Comparison of ENCODE assay signal across 1 cellular context in the genomic region with DNA sequence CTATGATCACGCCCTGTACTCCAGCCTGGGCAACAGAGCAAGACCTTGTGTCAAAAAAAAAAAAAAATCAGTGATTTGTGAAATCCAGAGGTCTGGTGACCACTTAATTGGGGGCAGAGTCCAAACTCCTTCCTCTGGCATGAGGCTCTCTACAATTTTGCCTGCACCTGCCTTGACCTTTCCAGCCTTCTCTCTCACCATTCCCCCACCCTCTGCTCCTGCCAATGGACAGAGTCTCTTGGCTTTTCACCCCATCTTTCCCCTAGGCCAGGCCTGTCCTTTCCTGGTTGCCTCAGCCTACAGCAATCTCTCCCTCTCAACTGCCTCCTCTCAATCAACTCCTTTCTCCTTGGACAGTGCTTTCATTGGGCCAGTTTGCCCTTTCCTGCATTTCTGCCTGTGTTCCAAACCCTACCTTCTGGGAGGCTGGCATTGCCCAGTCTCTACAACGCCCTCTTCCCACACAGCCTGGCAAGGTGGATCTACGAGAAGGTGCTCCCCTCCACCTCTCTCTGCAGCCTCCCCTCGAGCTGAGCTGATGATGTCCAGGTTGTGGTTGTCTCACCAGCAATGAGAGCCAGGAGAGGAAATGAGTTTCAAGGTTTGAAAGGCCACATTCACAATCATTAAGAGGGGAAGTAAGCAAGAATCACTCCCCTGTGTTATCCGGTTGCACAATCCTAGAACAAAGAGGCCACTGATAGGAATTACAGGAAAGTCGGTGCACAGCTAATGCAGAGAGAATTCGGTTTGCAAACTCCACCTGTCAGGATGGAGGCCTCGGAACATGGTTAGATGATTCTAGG.
TF ChIP-seq lines count a peak whose summit lies in the region.

No MANE protein-coding gene starts in this region.

TF ChIP-seq in HepG2, 621 proteins besides CTCF, POLR2A, EP300 and RAD21 (continued from another document and continues in another):
- TF ChIP-seq, protein P1, sequence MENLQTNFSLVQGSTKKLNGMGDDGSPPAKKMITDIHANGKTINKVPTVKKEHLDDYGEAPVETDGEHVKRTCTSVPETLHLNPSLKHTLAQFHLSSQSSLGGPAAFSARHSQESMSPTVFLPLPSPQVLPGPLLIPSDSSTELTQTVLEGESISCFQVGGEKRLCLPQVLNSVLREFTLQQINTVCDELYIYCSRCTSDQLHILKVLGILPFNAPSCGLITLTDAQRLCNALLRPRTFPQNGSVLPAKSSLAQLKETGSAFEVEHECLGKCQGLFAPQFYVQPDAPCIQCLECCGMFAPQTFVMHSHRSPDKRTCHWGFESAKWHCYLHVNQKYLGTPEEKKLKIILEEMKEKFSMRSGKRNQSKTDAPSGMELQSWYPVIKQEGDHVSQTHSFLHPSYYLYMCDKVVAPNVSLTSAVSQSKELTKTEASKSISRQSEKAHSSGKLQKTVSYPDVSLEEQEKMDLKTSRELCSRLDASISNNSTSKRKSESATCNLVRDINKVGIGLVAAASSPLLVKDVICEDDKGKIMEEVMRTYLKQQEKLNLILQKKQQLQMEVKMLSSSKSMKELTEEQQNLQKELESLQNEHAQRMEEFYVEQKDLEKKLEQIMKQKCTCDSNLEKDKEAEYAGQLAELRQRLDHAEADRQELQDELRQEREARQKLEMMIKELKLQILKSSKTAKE (CRISPR knock-in tag; IDR thresholded peaks at IDR 0.05; ENCODE audit: borderline replicate concordance) = no peak; the same call in 1 of the 2 replicates
- peak; percentile 53; the same call in 1 of the 2 replicates for TF ChIP-seq KLF6 (CRISPR knock-in tag; IDR thresholded peaks at IDR 0.05)
- TF ChIP-seq, protein P2, sequence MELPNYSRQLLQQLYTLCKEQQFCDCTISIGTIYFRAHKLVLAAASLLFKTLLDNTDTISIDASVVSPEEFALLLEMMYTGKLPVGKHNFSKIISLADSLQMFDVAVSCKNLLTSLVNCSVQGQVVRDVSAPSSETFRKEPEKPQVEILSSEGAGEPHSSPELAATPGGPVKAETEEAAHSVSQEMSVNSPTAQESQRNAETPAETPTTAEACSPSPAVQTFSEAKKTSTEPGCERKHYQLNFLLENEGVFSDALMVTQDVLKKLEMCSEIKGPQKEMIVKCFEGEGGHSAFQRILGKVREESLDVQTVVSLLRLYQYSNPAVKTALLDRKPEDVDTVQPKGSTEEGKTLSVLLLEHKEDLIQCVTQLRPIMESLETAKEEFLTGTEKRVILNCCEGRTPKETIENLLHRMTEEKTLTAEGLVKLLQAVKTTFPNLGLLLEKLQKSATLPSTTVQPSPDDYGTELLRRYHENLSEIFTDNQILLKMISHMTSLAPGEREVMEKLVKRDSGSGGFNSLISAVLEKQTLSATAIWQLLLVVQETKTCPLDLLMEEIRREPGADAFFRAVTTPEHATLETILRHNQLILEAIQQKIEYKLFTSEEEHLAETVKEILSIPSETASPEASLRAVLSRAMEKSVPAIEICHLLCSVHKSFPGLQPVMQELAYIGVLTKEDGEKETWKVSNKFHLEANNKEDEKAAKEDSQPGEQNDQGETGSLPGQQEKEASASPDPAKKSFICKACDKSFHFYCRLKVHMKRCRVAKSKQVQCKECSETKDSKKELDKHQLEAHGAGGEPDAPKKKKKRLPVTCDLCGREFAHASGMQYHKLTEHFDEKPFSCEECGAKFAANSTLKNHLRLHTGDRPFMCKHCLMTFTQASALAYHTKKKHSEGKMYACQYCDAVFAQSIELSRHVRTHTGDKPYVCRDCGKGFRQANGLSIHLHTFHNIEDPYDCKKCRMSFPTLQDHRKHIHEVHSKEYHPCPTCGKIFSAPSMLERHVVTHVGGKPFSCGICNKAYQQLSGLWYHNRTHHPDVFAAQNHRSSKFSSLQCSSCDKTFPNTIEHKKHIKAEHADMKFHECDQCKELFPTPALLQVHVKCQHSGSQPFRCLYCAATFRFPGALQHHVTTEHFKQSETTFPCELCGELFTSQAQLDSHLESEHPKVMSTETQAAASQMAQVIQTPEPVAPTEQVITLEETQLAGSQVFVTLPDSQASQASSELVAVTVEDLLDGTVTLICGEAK (IDR thresholded peaks at IDR 0.05) = no peak
- TF ChIP-seq, protein P2 (CRISPR knock-in tag; IDR thresholded peaks at IDR 0.05) = peak; percentile 34; the same call in 1 of the 2 replicates
- TF ChIP-seq ZNF207 (IDR thresholded peaks at IDR 0.05; ENCODE audit: borderline replicate concordance) = 0 out of 2 replicates have a peak, but pooled peaks have one; percentile 35
- TF ChIP-seq, protein P3, sequence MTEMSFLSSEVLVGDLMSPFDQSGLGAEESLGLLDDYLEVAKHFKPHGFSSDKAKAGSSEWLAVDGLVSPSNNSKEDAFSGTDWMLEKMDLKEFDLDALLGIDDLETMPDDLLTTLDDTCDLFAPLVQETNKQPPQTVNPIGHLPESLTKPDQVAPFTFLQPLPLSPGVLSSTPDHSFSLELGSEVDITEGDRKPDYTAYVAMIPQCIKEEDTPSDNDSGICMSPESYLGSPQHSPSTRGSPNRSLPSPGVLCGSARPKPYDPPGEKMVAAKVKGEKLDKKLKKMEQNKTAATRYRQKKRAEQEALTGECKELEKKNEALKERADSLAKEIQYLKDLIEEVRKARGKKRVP (CRISPR knock-in tag; IDR thresholded peaks at IDR 0.05) = peak in 1 of 2 experiments; percentile 91; a peak in 2 of 4 replicates
- TF ChIP-seq TGIF2 (CRISPR knock-in tag; IDR thresholded peaks at IDR 0.05) = peak; percentile 95
- TF ChIP-seq PAWR (CRISPR knock-in tag; IDR thresholded peaks at IDR 0.05; ENCODE audit: borderline replicate concordance) = no peak
- TF ChIP-seq ZNF713 (CRISPR knock-in tag; IDR thresholded peaks at IDR 0.05) = 0 out of 2 replicates have a peak, but pooled peaks have one; percentile 51
- TF ChIP-seq, protein P4, sequence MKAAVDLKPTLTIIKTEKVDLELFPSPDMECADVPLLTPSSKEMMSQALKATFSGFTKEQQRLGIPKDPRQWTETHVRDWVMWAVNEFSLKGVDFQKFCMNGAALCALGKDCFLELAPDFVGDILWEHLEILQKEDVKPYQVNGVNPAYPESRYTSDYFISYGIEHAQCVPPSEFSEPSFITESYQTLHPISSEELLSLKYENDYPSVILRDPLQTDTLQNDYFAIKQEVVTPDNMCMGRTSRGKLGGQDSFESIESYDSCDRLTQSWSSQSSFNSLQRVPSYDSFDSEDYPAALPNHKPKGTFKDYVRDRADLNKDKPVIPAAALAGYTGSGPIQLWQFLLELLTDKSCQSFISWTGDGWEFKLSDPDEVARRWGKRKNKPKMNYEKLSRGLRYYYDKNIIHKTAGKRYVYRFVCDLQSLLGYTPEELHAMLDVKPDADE (CRISPR knock-in tag; IDR thresholded peaks at IDR 0.05) = no peak
- TF ChIP-seq, protein P5, sequence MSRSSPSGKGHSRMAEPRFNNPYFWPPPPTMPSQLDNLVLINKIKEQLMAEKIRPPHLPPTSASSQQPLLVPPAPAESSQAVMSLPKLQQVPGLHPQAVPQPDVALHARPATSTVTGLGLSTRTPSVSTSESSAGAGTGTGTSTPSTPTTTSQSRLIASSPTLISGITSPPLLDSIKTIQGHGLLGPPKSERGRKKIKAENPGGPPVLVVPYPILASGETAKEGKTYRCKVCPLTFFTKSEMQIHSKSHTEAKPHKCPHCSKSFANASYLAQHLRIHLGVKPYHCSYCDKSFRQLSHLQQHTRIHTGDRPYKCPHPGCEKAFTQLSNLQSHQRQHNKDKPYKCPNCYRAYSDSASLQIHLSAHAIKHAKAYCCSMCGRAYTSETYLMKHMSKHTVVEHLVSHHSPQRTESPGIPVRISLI (CRISPR knock-in tag; IDR thresholded peaks at IDR 0.05; ENCODE audit: borderline replicate concordance) = peak; percentile 100
- no peak; the same call in 1 of the 2 replicates for TF ChIP-seq DNMT1 (CRISPR knock-in tag; IDR thresholded peaks at IDR 0.05)
- TF ChIP-seq ZNF674 (CRISPR knock-in tag; IDR thresholded peaks at IDR 0.05; ENCODE audit: low read depth) = 0 out of 2 replicates have a peak, but pooled peaks have one; percentile 55
- 0 out of 2 replicates have a peak, but pooled peaks have one; percentile 42 for TF ChIP-seq HOXA9 (CRISPR knock-in tag; IDR thresholded peaks at IDR 0.05; ENCODE audit: borderline replicate concordance)
- peak; percentile 87; the same call in 1 of the 2 replicates for TF ChIP-seq ZBTB8A (CRISPR knock-in tag; IDR thresholded peaks at IDR 0.05; ENCODE audit: borderline replicate concordance, low read depth)
- TF ChIP-seq, protein P6, sequence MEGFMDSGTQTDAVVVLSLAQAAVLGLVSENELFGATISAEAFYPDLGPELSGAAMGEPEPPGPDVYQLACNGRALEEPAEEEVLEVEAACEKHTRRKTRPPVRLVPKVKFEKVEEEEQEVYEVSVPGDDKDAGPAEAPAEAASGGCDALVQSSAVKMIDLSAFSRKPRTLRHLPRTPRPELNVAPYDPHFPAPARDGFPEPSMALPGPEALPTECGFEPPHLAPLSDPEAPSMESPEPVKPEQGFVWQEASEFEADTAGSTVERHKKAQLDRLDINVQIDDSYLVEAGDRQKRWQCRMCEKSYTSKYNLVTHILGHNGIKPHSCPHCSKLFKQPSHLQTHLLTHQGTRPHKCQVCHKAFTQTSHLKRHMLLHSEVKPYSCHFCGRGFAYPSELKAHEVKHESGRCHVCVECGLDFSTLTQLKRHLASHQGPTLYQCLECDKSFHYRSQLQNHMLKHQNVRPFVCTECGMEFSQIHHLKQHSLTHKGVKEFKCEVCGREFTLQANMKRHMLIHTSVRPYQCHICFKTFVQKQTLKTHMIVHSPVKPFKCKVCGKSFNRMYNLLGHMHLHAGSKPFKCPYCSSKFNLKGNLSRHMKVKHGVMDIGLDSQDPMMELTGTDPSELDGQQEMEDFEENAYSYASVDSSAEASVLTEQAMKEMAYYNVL (CRISPR knock-in tag; IDR thresholded peaks at IDR 0.05; ENCODE audit: borderline replicate concordance) = peak; percentile 97
- peak; percentile 67 for TF ChIP-seq KDM3A (CRISPR knock-in tag; IDR thresholded peaks at IDR 0.05; ENCODE audit: low read depth)
- no peak for TF ChIP-seq JDP2 (CRISPR knock-in tag; IDR thresholded peaks at IDR 0.05; ENCODE audit: borderline replicate concordance)
- TF ChIP-seq, protein P7, sequence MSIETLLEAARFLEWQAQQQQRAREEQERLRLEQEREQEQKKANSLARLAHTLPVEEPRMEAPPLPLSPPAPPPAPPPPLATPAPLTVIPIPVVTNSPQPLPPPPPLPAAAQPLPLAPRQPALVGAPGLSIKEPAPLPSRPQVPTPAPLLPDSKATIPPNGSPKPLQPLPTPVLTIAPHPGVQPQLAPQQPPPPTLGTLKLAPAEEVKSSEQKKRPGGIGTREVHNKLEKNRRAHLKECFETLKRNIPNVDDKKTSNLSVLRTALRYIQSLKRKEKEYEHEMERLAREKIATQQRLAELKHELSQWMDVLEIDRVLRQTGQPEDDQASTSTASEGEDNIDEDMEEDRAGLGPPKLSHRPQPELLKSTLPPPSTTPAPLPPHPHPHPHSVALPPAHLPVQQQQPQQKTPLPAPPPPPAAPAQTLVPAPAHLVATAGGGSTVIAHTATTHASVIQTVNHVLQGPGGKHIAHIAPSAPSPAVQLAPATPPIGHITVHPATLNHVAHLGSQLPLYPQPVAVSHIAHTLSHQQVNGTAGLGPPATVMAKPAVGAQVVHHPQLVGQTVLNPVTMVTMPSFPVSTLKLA (IDR thresholded peaks at IDR 0.05) = 0 out of 2 replicates have a peak, but pooled peaks have one; percentile 3
- peak; percentile 95 for TF ChIP-seq DNMT3B (CRISPR knock-in tag; conservative IDR thresholded peaks at IDR 0.05)
- TF ChIP-seq ASH2L (IDR thresholded peaks at IDR 0.05; ENCODE audit: insufficient read length, low read depth, low read length) = peak; percentile 99
- TF ChIP-seq ADNP (CRISPR knock-in tag; IDR thresholded peaks at IDR 0.05) = no peak
- TF ChIP-seq ZSCAN25 (CRISPR knock-in tag; IDR thresholded peaks at IDR 0.05) = peak; percentile 73; the same call in 1 of the 2 replicates
- TF ChIP-seq NFYC (CRISPR knock-in tag; IDR thresholded peaks at IDR 0.05) = 0 out of 2 replicates have a peak, but pooled peaks have one; percentile 46
